In the genomic region with DNA sequence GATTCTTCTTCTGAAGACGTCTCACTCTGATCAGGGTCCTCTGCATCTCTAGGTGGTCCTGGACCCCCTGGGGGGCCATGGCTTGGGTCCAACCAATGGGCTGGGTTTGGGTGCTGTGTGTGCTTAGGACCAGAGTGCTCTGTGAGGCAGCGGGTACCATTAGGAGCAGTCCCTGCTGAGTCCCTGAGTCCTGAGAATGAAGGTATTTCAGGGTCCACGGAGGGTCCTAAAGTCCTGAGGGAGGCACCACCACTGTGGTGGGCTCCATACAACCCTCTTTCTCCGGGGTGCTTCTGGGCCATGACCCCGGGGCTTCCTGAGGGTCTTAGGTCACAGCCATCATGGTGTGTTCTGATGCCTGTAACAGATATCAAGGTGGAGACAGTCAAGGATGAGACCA, we compare ENCODE assay signal across 11 cellular contexts. TPM values are rescaled to one million over a fixed set of nuclear protein-coding genes. Genes with fewer than 3 reads are reported as not detected.
DNase-seq lines count a peak whose midpoint lies in the region; ATAC-seq, FAIRE-seq and TF ChIP-seq lines count a peak whose summit lies in the region.
"Had no signal": no experiment of that assay in that cellular context is flagged by ENCODE, and none has a peak within 500 bp of the region (broad histone marks: within the 10 kb centered on the region; RNA-seq: fewer than 3 reads in every experiment).

No MANE protein-coding gene starts in this region.

- TF ChIP-seq POLR2A in H54 (IDR thresholded peaks at IDR 0.05; ENCODE audit: low read depth, low read length) = no peak

- H3K4me3 ChIP-seq in H7 (ENCODE audit: insufficient read depth, low read depth, low read length) (peak overlapping the region; percentile 96; the same call in 1 of the 2 replicates), fibroblast of pulmonary artery (replicated peaks; ENCODE audit: low read depth, low read length) (peak overlapping the region; percentile 76), skeletal muscle satellite cell (ENCODE audit: low read length) (peak overlapping the region; percentile 83)

- TF ChIP-seq CTCF in fibroblast of pulmonary artery (IDR thresholded peaks at IDR 0.05; ENCODE audit: low read length, missing control alignments) = no peak

- peaks cover 40% of the 10 kb centered on the region for H3K4me1 Mint-ChIP-seq in T-helper 17 cell

- peak overlapping the region; percentile 98 for H3K4me3 Mint-ChIP-seq in T-helper 17 cell

- H3K4me1 ChIP-seq in skeletal muscle satellite cell (ENCODE audit: control insufficient read depth, insufficient read depth, low read length) = peaks cover 49% of the 10 kb centered on the region

- H3K27me3 ChIP-seq in H7 (ENCODE audit: control insufficient read depth, insufficient read depth, low read length) (no peaks in the 10 kb centered on the region), skeletal muscle satellite cell (ENCODE audit: control insufficient read depth, insufficient read depth, low read length) (no peaks in the 10 kb centered on the region)

- H3K4me2 ChIP-seq in skeletal muscle satellite cell (ENCODE audit: low read length) = peak overlapping the region; percentile 83

- H3K36me3 ChIP-seq in H7 (replicated peaks; ENCODE audit: control insufficient read depth, insufficient read depth, low read length) = no peaks in the 10 kb centered on the region; the same call in none of the 2 replicates
- peaks cover 24% of the 10 kb centered on the region for H3K36me3 ChIP-seq in skeletal muscle satellite cell (ENCODE audit: insufficient read depth, low read length)

- H3K27ac Mint-ChIP-seq in T-helper 17 cell = peak overlapping the region; percentile 95

- no peak for FAIRE-seq in H54 (lab: Jason Lieb, UNC)
- FAIRE-seq: bronchial epithelial cell had no signal

- H3K9me3 ChIP-seq in T-helper 17 cell (ENCODE audit: control insufficient read depth, low read length, poor library complexity, severe bottlenecking) (no peaks in the 10 kb centered on the region), skeletal muscle satellite cell (replicated peaks; ENCODE audit: low read length) (no peaks in the 10 kb centered on the region)

- H3K36me3 Mint-ChIP-seq in T-helper 17 cell (ENCODE audit: low read depth) = peaks cover 2% of the 10 kb centered on the region

- peak overlapping the region; percentile 80 for H3K9ac ChIP-seq in skeletal muscle satellite cell (ENCODE audit: low read depth, low read length)

- no peaks in the 10 kb centered on the region for H3K27me3 Mint-ChIP-seq in T-helper 17 cell

- no peak for DNase-seq in H7
- no peak for DNase-seq in T-helper 17 cell
- DNase-seq in fibroblast of pulmonary artery (ENCODE audit: low read depth) = no peak
- DNase-seq in HuH-7 (ENCODE audit: low spot score) = no peak
- no peak for DNase-seq in H54 (ENCODE audit: insufficient read length, low spot score)
- DNase-seq in NCI-H1417 (lab: John Stamatoyannopoulos, UW) = no peak
- DNase-seq in midbrain (lab: John Stamatoyannopoulos, UW) = no peak
- DNase-seq: NCI-H2081 treated with DMSO at 0.1 percent for 48 hours; stimulated activated CD4-positive, alpha-beta T cell treated with anti-CD3 and anti-CD28 coated beads, Interleukin-1b, Interleukin-23, amount 100 ng/mL, for 48 hours had no signal

- no peak for ATAC-seq in T-helper 17 cell

RNA-seq across cellular contexts. Expression of a gene that starts 1.0 kb away (rescaled TPM):
- 30.1 and 35.1 TPM in 2 replicates for total RNA-seq in H7 (2014; rRNA removed; shearing (Covaris generic))
- total RNA-seq in T-helper 17 cell = 10 to 100 TPM; 15.2 to 20.5 TPM
- 32.7 and 36.5 TPM in 2 replicates for total RNA-seq in skeletal muscle satellite cell (2012; rRNA removed)

RNA-seq across cellular contexts. Expression of a gene that starts 10.5 kb away (rescaled TPM):
- total RNA-seq in H7 (2014; rRNA removed; shearing (Covaris generic)) = 10.6 and 18.3 TPM in 2 replicates
- 10 to 100 TPM; 16.3 to 20.5 TPM for total RNA-seq in T-helper 17 cell
- 17.0 and 19.7 TPM in 2 replicates for total RNA-seq in skeletal muscle satellite cell (2012; rRNA removed)

RNA-seq across cellular contexts. Expression of a gene that starts 10.8 kb away (rescaled TPM):
- 99.1 and 119 TPM in 2 replicates for total RNA-seq in H7 (2014; rRNA removed; shearing (Covaris generic))
- total RNA-seq in T-helper 17 cell = 10 to 100 TPM; 37.3 to 38.5 TPM
- total RNA-seq in skeletal muscle satellite cell (2012; rRNA removed) = 64.0 and 70.2 TPM in 2 replicates

RNA-seq across cellular contexts. Expression of a gene that starts 14.4 kb away (rescaled TPM):
- total RNA-seq in H7 (2014; rRNA removed; shearing (Covaris generic)) = 1.1 and 1.4 TPM in 2 replicates
- not detected for total RNA-seq in T-helper 17 cell
- total RNA-seq in skeletal muscle satellite cell (2012; rRNA removed) = 6.8 and 7.9 TPM in 2 replicates
